In the genomic region with DNA sequence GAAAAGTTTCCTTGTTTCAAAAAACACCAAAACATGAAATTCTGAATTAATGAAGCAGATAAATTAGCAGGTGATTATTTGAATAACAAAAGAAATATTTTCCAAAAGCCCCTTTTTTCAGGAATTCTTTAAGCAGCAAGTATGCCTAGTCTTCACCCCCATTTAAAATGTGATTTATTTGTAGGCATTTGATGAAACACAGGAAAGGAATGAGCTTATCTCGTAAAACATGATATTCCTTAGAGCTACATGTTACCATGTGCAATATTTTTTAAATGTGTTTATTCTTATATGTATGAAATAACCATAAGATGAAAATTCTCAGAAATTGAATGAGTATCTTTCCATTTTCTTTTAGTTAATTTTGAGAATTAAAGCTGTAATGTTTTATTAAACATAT, we compare ENCODE assay signal across 28 cellular contexts.
DNase-seq lines count a peak whose midpoint lies in the region; ATAC-seq, FAIRE-seq and TF ChIP-seq lines count a peak whose summit lies in the region.
"Had no signal": no experiment of that assay in that cellular context is flagged by ENCODE, and none has a peak within 500 bp of the region (broad histone marks: within the 10 kb centered on the region; RNA-seq: fewer than 3 reads in every experiment).

No MANE protein-coding gene starts in this region.

- CTCF ChIA-PET in SK-N-SH (lab: Yijun Ruan, JAX): interaction anchor here (0.9 to 3.5 kb wide), 7 partner anchors 9 to 194 kb away, joined by 3 to 17 read pairs (median 3); no protein-coding TSS in a partner anchor

- ATAC-seq in SK-N-SH treated with all-trans-retinoic acid at 6 μM for 48 hours (no peak), HG02973 (IDR thresholded peaks at IDR 0.05; ENCODE audit: unreplicated experiment) (no peak)
- ATAC-seq: Panc1 had no signal

- H3K9me3 ChIP-seq in SK-N-SH (no peaks in the 10 kb centered on the region), adipocyte (ENCODE audit: control insufficient read depth, low read length) (no peaks in the 10 kb centered on the region), smooth muscle cell (replicated peaks; ENCODE audit: low read depth) (no peaks in the 10 kb centered on the region)
- H3K9me3 ChIP-seq: BE2C had no signal

- H3K9me2 ChIP-seq in SK-N-SH: no peaks in the 10 kb centered on the region

- H3K9ac ChIP-seq in SK-N-SH (no peak overlapping the region), adipocyte (ENCODE audit: low read length) (no peak overlapping the region), smooth muscle cell (ENCODE audit: low read depth) (no peak overlapping the region)

- H3F3A ChIP-seq in SK-N-SH (replicated peaks; ENCODE audit: insufficient read depth) (no peaks in the 10 kb centered on the region), smooth muscle cell (ENCODE audit: low read depth) (no peaks in the 10 kb centered on the region)

- FAIRE-seq in frontal cortex (lab: Jason Lieb, UNC): peak; percentile 74
- FAIRE-seq: GM18507 had no signal

- TF ChIP-seq RAD21 in SK-N-SH (IDR thresholded peaks at IDR 0.05; ENCODE audit: low read length): no peak

- H3K27me3 ChIP-seq in SK-N-SH (ENCODE audit: insufficient read depth): no peaks in the 10 kb centered on the region; the same call in 1 of the 2 replicates
- peaks cover 19% of the 10 kb centered on the region for H3K27me3 ChIP-seq in adipocyte (replicated peaks; ENCODE audit: control insufficient read depth, insufficient read depth, low read length)
- H3K27me3 ChIP-seq in smooth muscle cell (ENCODE audit: low read depth): no peaks in the 10 kb centered on the region
- H3K27me3 ChIP-seq: BE2C had no signal

- no peak overlapping the region for H3K27ac ChIP-seq in SK-N-SH (ENCODE audit: low read depth in 2 of 2, low read length in 1 of 2)
- no peak overlapping the region for H3K27ac ChIP-seq in smooth muscle cell (ENCODE audit: low read depth)
- H3K27ac ChIP-seq: 22Rv1, SK-N-MC had no signal

- 21% methylated on average over 1 of the region's 1 CpG for WGBS in SK-N-SH (ENCODE audit: low lambda C conversion rate)
- WGBS in smooth muscle cell (ENCODE audit: low lambda C conversion rate): 22% methylated on average over 1 of the region's 1 CpG

- H3K4me1 ChIP-seq in SK-N-SH (ENCODE audit: control insufficient read depth in 1 of 2, insufficient read depth in 2 of 2, low read depth in 1 of 2, low read length in 1 of 2) (peaks cover 0 to 12% of the 10 kb centered on the region in 2 experiments; a peak in 2 of 4 replicates), adipocyte (ENCODE audit: control insufficient read depth, insufficient read depth, low read length) (no peaks in the 10 kb centered on the region), smooth muscle cell (ENCODE audit: low read depth) (peaks cover 8% of the 10 kb centered on the region)
- H3K4me1 ChIP-seq: BE2C had no signal

- TF ChIP-seq CTCF in SK-N-SH (IDR thresholded peaks at IDR 0.05) (no peak), smooth muscle cell (IDR thresholded peaks at IDR 0.05; ENCODE audit: borderline replicate concordance, insufficient read depth, poor library complexity, severe bottlenecking) (no peak)

- TF ChIP-seq EP300 in SK-N-SH (IDR thresholded peaks at IDR 0.05; ENCODE audit: borderline replicate concordance in 1 of 2, low read depth in 1 of 2, low read length in 1 of 2): no peak

- H2AFZ ChIP-seq in SK-N-SH (ENCODE audit: low read depth) (no peak overlapping the region), smooth muscle cell (ENCODE audit: low read depth) (no peak overlapping the region)

- no peak for DNase-seq in SK-N-SH
- peak; percentile 20 for DNase-seq in adipocyte (ENCODE audit: low read depth)
- DNase-seq in frontal cortex (ENCODE audit: low spot score in 2 of 2): no peak
- no peak for DNase-seq in smooth muscle cell (lab: John Stamatoyannopoulos, UW; ENCODE audit: unreplicated experiment)
- DNase-seq in NK-92 treated with Interleukin-12 subunit alpha and Interleukin-12 subunit beta, amount 100 ng/mL, for 24 hours (lab: John Stamatoyannopoulos, UW): no peak
- no peak for DNase-seq in SHP77 treated with DMSO at 0.1 percent for 48 hours (lab: John Stamatoyannopoulos, UW)
- DNase-seq: ACHN; BE2C; CD8-positive, alpha-beta memory T cell; DMS 273 treated with DMSO at 0.1 percent for 48 hours; DMS79; EL; H7; HFFc6; IMR-90; KG1; NCI-H1048; NCI-H1417; NCI-H1694; NCI-H2029 treated with DMSO at 0.1 percent for 48 hours; NCI-H526 treated with DMSO at 0.1 percent for 48 hours; SIG-M5 had no signal

- H3K36me3 ChIP-seq in SK-N-SH (replicated peaks in 1 of 2; ENCODE audit: control insufficient read depth in 1 of 2, insufficient read depth in 2 of 2, low read length in 1 of 2) (no peaks in the 10 kb centered on the region), adipocyte (ENCODE audit: control insufficient read depth, insufficient read depth, low read length, severe bottlenecking) (no peaks in the 10 kb centered on the region), smooth muscle cell (ENCODE audit: low read depth) (no peaks in the 10 kb centered on the region)
- H3K36me3 ChIP-seq: BE2C had no signal

- H4K20me1 ChIP-seq in SK-N-SH (ENCODE audit: insufficient read depth) (no peaks in the 10 kb centered on the region), smooth muscle cell (ENCODE audit: low read depth) (no peaks in the 10 kb centered on the region)

- H3K4me2 ChIP-seq in SK-N-SH (no peak overlapping the region), smooth muscle cell (peak overlapping the region; percentile 29)

- no peaks in the 10 kb centered on the region for H3K79me2 ChIP-seq in SK-N-SH (ENCODE audit: insufficient read depth)
- no peaks in the 10 kb centered on the region for H3K79me2 ChIP-seq in smooth muscle cell (ENCODE audit: low read depth)

- POLR2A ChIA-PET in SK-N-SH (lab: Yijun Ruan, JAX): no interaction called here

- H3K4me3 ChIP-seq in SK-N-SH (ENCODE audit: low read depth in 2 of 2, low read length in 1 of 2) (no peak overlapping the region), adipocyte (ENCODE audit: low read length) (no peak overlapping the region), smooth muscle cell (no peak overlapping the region)
- H3K4me3 ChIP-seq: SK-N-MC had no signal

TF ChIP-seq in SK-N-SH treated with all-trans-retinoic acid at 6 μM for 48 hours, 23 proteins besides CTCF, POLR2A, EP300 and RAD21:
- peak; percentile 43; the same call in 1 of the 2 replicates for TF ChIP-seq ISL1 (CRISPR knock-in tag; IDR thresholded peaks at IDR 0.05)
- TF ChIP-seq, protein P1, sequence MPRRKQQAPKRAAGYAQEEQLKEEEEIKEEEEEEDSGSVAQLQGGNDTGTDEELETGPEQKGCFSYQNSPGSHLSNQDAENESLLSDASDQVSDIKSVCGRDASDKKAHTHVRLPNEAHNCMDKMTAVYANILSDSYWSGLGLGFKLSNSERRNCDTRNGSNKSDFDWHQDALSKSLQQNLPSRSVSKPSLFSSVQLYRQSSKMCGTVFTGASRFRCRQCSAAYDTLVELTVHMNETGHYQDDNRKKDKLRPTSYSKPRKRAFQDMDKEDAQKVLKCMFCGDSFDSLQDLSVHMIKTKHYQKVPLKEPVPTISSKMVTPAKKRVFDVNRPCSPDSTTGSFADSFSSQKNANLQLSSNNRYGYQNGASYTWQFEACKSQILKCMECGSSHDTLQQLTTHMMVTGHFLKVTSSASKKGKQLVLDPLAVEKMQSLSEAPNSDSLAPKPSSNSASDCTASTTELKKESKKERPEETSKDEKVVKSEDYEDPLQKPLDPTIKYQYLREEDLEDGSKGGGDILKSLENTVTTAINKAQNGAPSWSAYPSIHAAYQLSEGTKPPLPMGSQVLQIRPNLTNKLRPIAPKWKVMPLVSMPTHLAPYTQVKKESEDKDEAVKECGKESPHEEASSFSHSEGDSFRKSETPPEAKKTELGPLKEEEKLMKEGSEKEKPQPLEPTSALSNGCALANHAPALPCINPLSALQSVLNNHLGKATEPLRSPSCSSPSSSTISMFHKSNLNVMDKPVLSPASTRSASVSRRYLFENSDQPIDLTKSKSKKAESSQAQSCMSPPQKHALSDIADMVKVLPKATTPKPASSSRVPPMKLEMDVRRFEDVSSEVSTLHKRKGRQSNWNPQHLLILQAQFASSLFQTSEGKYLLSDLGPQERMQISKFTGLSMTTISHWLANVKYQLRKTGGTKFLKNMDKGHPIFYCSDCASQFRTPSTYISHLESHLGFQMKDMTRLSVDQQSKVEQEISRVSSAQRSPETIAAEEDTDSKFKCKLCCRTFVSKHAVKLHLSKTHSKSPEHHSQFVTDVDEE (CRISPR knock-in tag; IDR thresholded peaks at IDR 0.05): no peak

TF ChIP-seq in SK-N-SH, 30 proteins besides CTCF, POLR2A, EP300 and RAD21:
- TF ChIP-seq SMC3 (IDR thresholded peaks at IDR 0.05; ENCODE audit: low read depth, low read length) (no peak), TEAD4 (IDR thresholded peaks at IDR 0.05; ENCODE audit: borderline replicate concordance, insufficient read depth) (no peak), FOSL2 (IDR thresholded peaks at IDR 0.05; ENCODE audit: borderline replicate concordance, low read depth) (no peak), NFIC (IDR thresholded peaks at IDR 0.05; ENCODE audit: borderline replicate concordance) (no peak), MXI1 (IDR thresholded peaks at IDR 0.05; ENCODE audit: low read depth, low read length) (no peak), TCF12 (IDR thresholded peaks at IDR 0.05) (no peak), SIN3A (IDR thresholded peaks at IDR 0.05; ENCODE audit: borderline replicate concordance, low read depth, low read length) (no peak), RXRA (IDR thresholded peaks at IDR 0.05; ENCODE audit: borderline replicate concordance, low read depth) (no peak), GABPA (IDR thresholded peaks at IDR 0.05; ENCODE audit: low read depth) (no peak), CHD2 (IDR thresholded peaks at IDR 0.05; ENCODE audit: low read length, partially characterized antibody) (no peak), FOXM1 (IDR thresholded peaks at IDR 0.05; ENCODE audit: low read depth) (no peak), ELF1 (IDR thresholded peaks at IDR 0.05) (no peak)
- TF ChIP-seq, protein P2, sequence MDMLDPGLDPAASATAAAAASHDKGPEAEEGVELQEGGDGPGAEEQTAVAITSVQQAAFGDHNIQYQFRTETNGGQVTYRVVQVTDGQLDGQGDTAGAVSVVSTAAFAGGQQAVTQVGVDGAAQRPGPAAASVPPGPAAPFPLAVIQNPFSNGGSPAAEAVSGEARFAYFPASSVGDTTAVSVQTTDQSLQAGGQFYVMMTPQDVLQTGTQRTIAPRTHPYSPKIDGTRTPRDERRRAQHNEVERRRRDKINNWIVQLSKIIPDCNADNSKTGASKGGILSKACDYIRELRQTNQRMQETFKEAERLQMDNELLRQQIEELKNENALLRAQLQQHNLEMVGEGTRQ (IDR thresholded peaks at IDR 0.05; ENCODE audit: borderline replicate concordance, low read depth, low read length): no peak
- TF ChIP-seq, protein P3, sequence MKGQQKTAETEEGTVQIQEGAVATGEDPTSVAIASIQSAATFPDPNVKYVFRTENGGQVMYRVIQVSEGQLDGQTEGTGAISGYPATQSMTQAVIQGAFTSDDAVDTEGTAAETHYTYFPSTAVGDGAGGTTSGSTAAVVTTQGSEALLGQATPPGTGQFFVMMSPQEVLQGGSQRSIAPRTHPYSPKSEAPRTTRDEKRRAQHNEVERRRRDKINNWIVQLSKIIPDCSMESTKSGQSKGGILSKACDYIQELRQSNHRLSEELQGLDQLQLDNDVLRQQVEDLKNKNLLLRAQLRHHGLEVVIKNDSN (IDR thresholded peaks at IDR 0.05; ENCODE audit: borderline replicate concordance, low read depth): no peak
TF ChIP-seq in SK-N-SH: peak in this region for 0.
